In the genomic region with DNA sequence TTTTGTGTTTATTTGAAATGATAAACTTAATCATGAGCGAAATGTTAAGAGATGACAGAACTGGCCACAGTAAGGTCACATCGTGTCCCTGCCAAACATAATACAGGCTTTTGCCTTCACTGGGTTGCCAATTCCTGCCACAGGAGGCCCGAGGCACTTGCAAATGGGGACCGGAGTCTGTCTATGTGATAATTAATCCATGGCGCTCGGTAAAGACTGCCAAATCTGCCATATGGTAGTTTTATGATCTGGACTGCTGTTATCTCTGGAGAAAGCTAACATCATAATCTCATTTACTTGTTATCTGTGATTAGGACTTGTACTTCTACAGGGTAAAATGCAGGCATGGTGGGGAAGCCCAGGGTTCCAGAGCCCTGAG, we compare ENCODE assay signal across 26 cellular contexts.
DNase-seq lines count a peak whose midpoint lies in the region; ATAC-seq, FAIRE-seq and TF ChIP-seq lines count a peak whose summit lies in the region.
"Had no signal": no experiment of that assay in that cellular context is flagged by ENCODE, and none has a peak within 500 bp of the region (broad histone marks: within the 10 kb centered on the region; RNA-seq: fewer than 3 reads in every experiment).

No MANE protein-coding gene starts in this region.

- intact Hi-C loops in right cardiac atrium (cut with DNase I): no loop called here
- intact Hi-C loops in A673 (cut with micrococcal nuclease; ENCODE audit: unreplicated experiment): no loop called here

- H3K4me3 ChIP-seq in right cardiac atrium (ENCODE audit: low read length) (no peak overlapping the region), A673 (ENCODE audit: low read depth, low read length, poor library complexity, severe bottlenecking) (no peak overlapping the region)
- H3K4me3 ChIP-seq: neural progenitor cell, SK-N-MC had no signal

- WGBS in right cardiac atrium: 49% methylated on average over 6 of the region's 6 CpGs

- H3K9me3 ChIP-seq in right cardiac atrium (ENCODE audit: control insufficient read depth, low read length) (no peaks in the 10 kb centered on the region), A673 (ENCODE audit: low read depth, low read length, poor library complexity, severe bottlenecking) (no peaks in the 10 kb centered on the region)

- H3K27me3 ChIP-seq in right cardiac atrium (ENCODE audit: control insufficient read depth, insufficient read depth): no peaks in the 10 kb centered on the region
- H3K27me3 ChIP-seq in A673 (replicated peaks; ENCODE audit: insufficient read depth, low read depth, low read length, poor library complexity): no peaks in the 10 kb centered on the region
- H3K27me3 ChIP-seq: neural progenitor cell had no signal

- FAIRE-seq in urothelium cell line (lab: Jason Lieb, UNC): peak; percentile 20
- FAIRE-seq: keratinocyte had no signal

- no peaks in the 10 kb centered on the region for H3K4me1 ChIP-seq in right cardiac atrium (ENCODE audit: control insufficient read depth, insufficient read depth, low read length)
- H3K4me1 ChIP-seq in A673 (ENCODE audit: insufficient read depth, low read length, poor library complexity, severe bottlenecking): no peaks in the 10 kb centered on the region
- H3K4me1 ChIP-seq: neural progenitor cell had no signal

- DNase-seq in NCI-H524 (lab: John Stamatoyannopoulos, UW) (peak; percentile 26 to 69), NCI-H524 treated with DMSO at 0.1 percent for 48 hours (lab: John Stamatoyannopoulos, UW) (no peak), SK-N-DZ (ENCODE audit: low spot score) (peak; percentile 79), right cardiac atrium (peak; percentile 34 to 84 (median 79)), urothelium cell line (ENCODE audit: low spot score) (no peak), A673 (ENCODE audit: low spot score) (no peak), SKM-1 treated with dmso at 0.1 percent for 144 hours (lab: John Stamatoyannopoulos, UW; ENCODE audit: unreplicated experiment) (no peak), DMS53 treated with DMSO at 0.1 percent for 48 hours (lab: John Stamatoyannopoulos, UW; ENCODE audit: unreplicated experiment) (no peak)
- DNase-seq: activated CD4-positive, alpha-beta T cell treated with anti-CD3 and anti-CD28 coated beads for 4 hours; activated effector memory CD4-positive, alpha-beta T cell treated with anti-CD3 and anti-CD28 coated beads, Interleukin-2, amount 50 U/mL, for 16 hours; activated naive CD8-positive, alpha-beta T cell treated with anti-CD3 and anti-CD28 coated beads, Interleukin-2, amount 10 ng/mL, durations not matched to agents 7 days and 5 days; activated T-cell treated with anti-CD3 and anti-CD28 coated beads, Interleukin-2, amount 50 U/mL, for 1 hour; CD4-positive, CD25-positive, alpha-beta regulatory T cell; mammary epithelial cell; NCI-H1048; NCI-H187; NCI-H2171; NCI-H526 treated with DMSO at 0.1 percent for 48 hours; stimulated activated CD4-positive, alpha-beta T cell treated with anti-CD3 and anti-CD28 coated beads, Interleukin-4, amount 100 ng/mL, for 4 hours; T-helper 2 cell had no signal

- ATAC-seq in right cardiac atrium: peak; percentile 76 to 90
- ATAC-seq: sciatic nerve; stimulated activated memory B cell treated with anti-CD40 and anti-IgM and Interleukin-4, amounts not matched to agents 10 μg/mL and 1 μg/mL and 100 μg/mL, for 72 hours had no signal

- POLR2A ChIA-PET in A673 (lab: Charles Lee; ENCODE audit: low non-redundant PET): no interaction called here

- no TSS peak for BruUV-seq in A673 (replicated peaks; lab: Mats Ljungman, UMichigan)

- CTCF ChIA-PET in A673 (lab: Charles Lee): no interaction called here

- no peak for TF ChIP-seq CTCF in A673 (conservative IDR thresholded peaks at IDR 0.05; ENCODE audit: low read depth, low read length)

- no peaks in the 10 kb centered on the region for H3K36me3 ChIP-seq in A673 (ENCODE audit: insufficient read depth, low read length, poor library complexity, severe bottlenecking)
- H3K36me3 ChIP-seq: neural progenitor cell had no signal

- H3K27ac ChIP-seq in right cardiac atrium (ENCODE audit: low read length): no peak overlapping the region
- H3K27ac ChIP-seq in A673 (ENCODE audit: low read depth, low read length, poor library complexity, severe bottlenecking): no peak overlapping the region
- H3K27ac ChIP-seq: 22Rv1, neural progenitor cell, SK-N-MC had no signal

Comparison
In these comparisons a context has a peak if more than half of its experiments do, and no peak if none do; other contexts are left out.
1. DNase-seq: peak in NCI-H524 (2 of 2), SK-N-DZ (single experiment) and right cardiac atrium (3 of 3); none in NCI-H524 treated with DMSO at 0.1 percent for 48 hours (single experiment), urothelium cell line (single experiment), A673 (single experiment), SKM-1 treated with dmso at 0.1 percent for 144 hours (single experiment) and DMS53 treated with DMSO at 0.1 percent for 48 hours (single experiment).